ENCODE assay signal across 9 cellular contexts in genomic region chr7:128406147-128406985, GRCh38. TPM values are rescaled to one million over a fixed set of nuclear protein-coding genes. Genes with fewer than 3 reads are reported as not detected.
DNase-seq lines count a peak whose midpoint lies in the region; ATAC-seq and TF ChIP-seq lines count a peak whose summit lies in the region.
"Had no signal": no experiment of that assay in that cellular context is flagged by ENCODE, and none has a peak within 500 bp of the region (broad histone marks: within the 10 kb centered on the region; RNA-seq: fewer than 3 reads in every experiment).

No MANE protein-coding gene starts in this region.

- no peak for TF ChIP-seq EP300 in sigmoid colon (IDR thresholded peaks at IDR 0.05)

- no peaks in the 10 kb centered on the region; the same call in 1 of the 2 replicates for H3K36me3 ChIP-seq in Panc1 (ENCODE audit: control insufficient read depth, insufficient read depth, low read length)
- peaks cover 0 to 4% of the 10 kb centered on the region in 2 donors for H3K36me3 ChIP-seq in esophagus (ENCODE audit: control insufficient read depth in 2 of 2, insufficient read depth in 2 of 2, low read length in 1 of 2)
- peaks cover 0 to 15% (median under 1%) of the 10 kb centered on the region in 4 donors for H3K36me3 ChIP-seq in sigmoid colon

- in situ Hi-C loops in Panc1 (cut with HindIII; ENCODE audit: low pct_unique_long_range_greater_than_20kb, low sequenced_read_pairs) = no loop called here

- ATAC-seq in Panc1 (no peak), GM18517 (IDR thresholded peaks at IDR 0.05; ENCODE audit: unreplicated experiment) (no peak)

- no peak for TF ChIP-seq CTCF in GM12875 (IDR thresholded peaks at IDR 0.05; ENCODE audit: borderline replicate concordance, insufficient read depth, low read depth, low read length)
- TF ChIP-seq CTCF in Panc1 (IDR thresholded peaks at IDR 0.05) = no peak
- no peak for TF ChIP-seq CTCF in sigmoid colon (IDR thresholded peaks at IDR 0.05)

- DNase-seq in Panc1 (ENCODE audit: low read depth, low spot score) = no peak
- DNase-seq in sigmoid colon = no peak
- DNase-seq in cerebellar cortex (ENCODE audit: low spot score) = no peak
- DNase-seq in GM19238 (ENCODE audit: insufficient read length, low spot score) = no peak
- DNase-seq in NCI-H1105 treated with DMSO at 0.1 percent for 48 hours (lab: John Stamatoyannopoulos, UW) = no peak
- DNase-seq: midbrain had no signal

- H3K27ac ChIP-seq in Panc1 (ENCODE audit: low read length) (peak overlapping the region; percentile 34; the same call in 1 of the 2 replicates), esophagus (ENCODE audit: low read depth in 2 of 2, low read length in 1 of 2) (peak overlapping the region in 1 of 2 donors; percentile 46), sigmoid colon (peak overlapping the region; percentile 91 to 94 (median 94))

- no peak for TF ChIP-seq POLR2A in sigmoid colon (IDR thresholded peaks at IDR 0.05)

- WGBS in esophagus, 2 donors = 24 to 39% methylated on average over 17 to 27 of the region's 29 CpGs
- WGBS in sigmoid colon, 2 donors = 21 to 30% methylated on average over 29 of the region's 29 CpGs

- H3K9me3 ChIP-seq in Panc1 (ENCODE audit: control insufficient read depth, insufficient read depth, low read depth, low read length) (no peaks in the 10 kb centered on the region), esophagus (ENCODE audit: control insufficient read depth in 2 of 2, insufficient read depth in 1 of 2, low read depth in 1 of 2, low read length in 1 of 2) (no peaks in the 10 kb centered on the region), sigmoid colon (no peaks in the 10 kb centered on the region)

- POLR2A ChIA-PET in Panc1 (lab: Charles Lee) = no interaction called here

- BruUV-seq in Panc1 (replicated peaks; lab: Mats Ljungman, UMichigan) = no TSS peak

- CTCF ChIA-PET in Panc1 (lab: Charles Lee) = no interaction called here

- peaks cover 35% of the 10 kb centered on the region for H3K4me1 ChIP-seq in Panc1 (ENCODE audit: control insufficient read depth, insufficient read depth, low read length)
- peaks cover 6 to 33% of the 10 kb centered on the region in 2 donors for H3K4me1 ChIP-seq in esophagus (ENCODE audit: control insufficient read depth in 2 of 2, insufficient read depth in 2 of 2, low read length in 1 of 2)
- H3K4me1 ChIP-seq in sigmoid colon = peaks cover 0 to 56% (median 45%) of the 10 kb centered on the region in 4 donors

- H3K4me3 ChIP-seq in GM12875 (ENCODE audit: low read depth, low read length) (peak overlapping the region; percentile 32), Panc1 (ENCODE audit: low read depth in 2 of 2, low read length in 2 of 2) (peak overlapping the region; percentile 44 to 62), esophagus (ENCODE audit: low read depth in 1 of 2, low read length in 2 of 2) (peak overlapping the region; percentile 43 to 61), sigmoid colon (peak overlapping the region in 3 of 4 donors; percentile 68 to 87 (median 82))

- intact Hi-C loops in Panc1 (cut with micrococcal nuclease; ENCODE audit: unreplicated experiment) (no loop called here), sigmoid colon (cut with DNase I) (loop anchor here (2.0 to 5.0 kb wide), 2 partner anchors 50 to 819 kb away; partner anchors contain the start of genes ARF5 and GCC1)

- no peaks in the 10 kb centered on the region for H3K27me3 ChIP-seq in Panc1 (ENCODE audit: control insufficient read depth, insufficient read depth, low read length)
- no peaks in the 10 kb centered on the region for H3K27me3 ChIP-seq in esophagus (ENCODE audit: control insufficient read depth in 1 of 2, insufficient read depth in 2 of 2, low read length in 2 of 2)
- H3K27me3 ChIP-seq in sigmoid colon = no peaks in the 10 kb centered on the region

RNA-seq across cellular contexts. Expression of gene IMPDH1, which starts 3.4 kb away (rescaled TPM):
- total RNA-seq in Panc1 (2021; ENCODE audit: unreplicated experiment) (114 TPM), sigmoid colon (10 to 100 TPM; 23.5 to 36.3 (median 28.7) TPM)
- 176 TPM for polyA plus RNA-seq in Panc1 (2012; ENCODE audit: insufficient read length)
- polyA plus RNA-seq in esophagus (10 to 100 TPM; 19.4 to 25.7 TPM), sigmoid colon (10 to 100 TPM; 16.6 to 39.7 (median 16.8) TPM)

RNA-seq across cellular contexts. Expression of gene PRRT4, which starts 44.9 kb away (rescaled TPM):
- total RNA-seq in Panc1 (2021; ENCODE audit: unreplicated experiment) = 0.77 TPM
- 0.73 TPM for polyA plus RNA-seq in Panc1 (2012; ENCODE audit: insufficient read length)
- polyA plus RNA-seq in esophagus = under 1 TPM; 0.45 to 0.73 TPM
- 1 to 10 TPM in 1 of 4 donors, under 1 TPM in 3; 0.27 to 1.1 (median 0.83) TPM for total RNA-seq in sigmoid colon
- polyA plus RNA-seq in sigmoid colon = under 1 TPM in 1 of 3 donors, not detected in 2; 0.96 TPM

RNA-seq across cellular contexts. Expression of gene HILPDA, which starts 49.3 kb away (rescaled TPM):
- total RNA-seq in Panc1 (2021; ENCODE audit: unreplicated experiment) (70.8 TPM), sigmoid colon (10 to 100 TPM; 10.2 to 12.8 (median 11.3) TPM)
- polyA plus RNA-seq in Panc1 (2012; ENCODE audit: insufficient read length) = 67.0 TPM
- polyA plus RNA-seq in esophagus (100 to 1,000 TPM in 1 of 2 donors, 10 to 100 TPM in 1; 82.5 to 333 TPM), sigmoid colon (10 to 100 TPM in 1 of 3 donors, 1 to 10 TPM in 2; 3.6 to 12.7 (median 3.7) TPM)

Comparison
In these comparisons a context has a peak if more than half of its experiments do, and no peak if none do; other contexts are left out.
1. H3K4me3 ChIP-seq: peak in every context shown above with its lines; median percentile 82 in sigmoid colon; 53 in Panc1; 52 in esophagus; 32 in GM12875.